Comparison of ENCODE assay signal across 8 cellular contexts in the genomic region with DNA sequence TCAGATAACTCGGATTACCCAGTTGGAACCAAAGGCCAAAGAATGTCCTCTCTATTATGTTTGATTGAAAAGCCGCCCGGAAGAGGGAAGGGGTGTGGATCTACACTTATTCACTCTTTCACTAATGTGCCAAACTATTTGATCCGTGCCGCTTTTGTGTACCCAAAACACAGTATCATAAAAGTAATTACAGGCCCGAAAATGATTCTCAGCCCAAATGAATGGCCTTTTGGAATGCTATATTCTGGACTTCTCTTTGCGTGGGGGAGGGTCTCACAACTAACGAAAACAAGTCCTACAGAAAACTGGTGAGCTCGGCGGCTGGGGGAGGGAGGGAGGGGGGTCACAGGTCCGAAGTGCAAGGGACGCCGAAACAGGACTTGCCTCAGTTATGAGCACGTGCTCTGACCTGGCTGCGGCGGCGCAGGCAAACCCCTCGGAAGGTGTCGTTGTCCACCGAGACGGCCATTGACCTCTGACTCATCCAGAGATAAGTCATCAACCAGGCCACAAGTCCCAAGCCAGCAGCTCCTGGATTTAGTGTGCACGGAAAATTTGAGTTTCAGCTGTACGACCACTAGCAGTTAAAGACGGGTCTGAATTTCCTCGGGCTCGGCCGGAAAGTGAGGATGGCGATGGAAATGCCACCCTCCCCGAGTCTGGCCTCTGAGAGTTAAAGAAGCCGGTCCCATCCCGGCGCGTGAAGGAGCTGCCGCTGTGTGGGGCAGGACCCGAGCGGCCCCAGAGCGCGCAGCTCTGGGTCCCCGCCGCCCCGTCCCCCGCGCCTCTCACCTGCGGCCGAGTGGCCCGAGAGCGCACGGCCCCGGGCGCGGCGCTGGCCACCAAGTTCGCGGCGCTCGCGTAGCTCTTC. TPM values are rescaled to one million over a fixed set of nuclear protein-coding genes. Genes with fewer than 3 reads are reported as not detected.
A peak's percentile ranks its signal among the peaks of the same experiment; 100 is the strongest.
DNase-seq lines count a peak whose midpoint lies in the region; ATAC-seq and TF ChIP-seq lines count a peak whose summit lies in the region.

No MANE protein-coding gene starts in this region.

- DNase-seq in activated CD4-positive, alpha-beta T cell treated with anti-CD3 and anti-CD28 coated beads, Interleukin-2, amount 10 ng/mL, durations not matched to agents 7 days and 5 days: no peak
- no peak for DNase-seq in activated CD4-positive, alpha-beta T cell treated with anti-CD3 and anti-CD28 coated beads, Interleukin-2, amount 50 U/mL, for 1 hour
- DNase-seq in SJSA1 (ENCODE audit: low read depth in 1 of 2, low spot score in 2 of 2) (peak; percentile 38 to 53), endodermal cell (peak; percentile 90), lung (ENCODE audit: low spot score) (peak; percentile 47), OCI-LY7 (ENCODE audit: low spot score) (no peak)

- no peaks in the 10 kb centered on the region for H3K9me2 ChIP-seq in OCI-LY7 (ENCODE audit: insufficient read depth, low read length)

- ATAC-seq in lung (ENCODE audit: insufficient read depth, low FRiP score) (peak; percentile 66), GM19467 (IDR thresholded peaks at IDR 0.05; ENCODE audit: unreplicated experiment) (no peak)

- H3K9ac ChIP-seq in endodermal cell (ENCODE audit: extremely low read depth, low read length, poor library complexity, severe bottlenecking) (peak overlapping the region; percentile 81), subcutaneous abdominal adipose tissue (ENCODE audit: low read length in 5 of 5) (peak overlapping the region; percentile 29 to 71 (median 46))

- no peaks in the 10 kb centered on the region for H3K9me3 Mint-ChIP-seq in activated CD4-positive, alpha-beta T cell treated with anti-CD3 and anti-CD28 coated beads, Interleukin-2, amount 10 ng/mL, durations not matched to agents 7 days and 5 days
- H3K9me3 Mint-ChIP-seq in endodermal cell: no peaks in the 10 kb centered on the region

- peaks cover 11% of the 10 kb centered on the region for H3K4me1 Mint-ChIP-seq in activated CD4-positive, alpha-beta T cell treated with anti-CD3 and anti-CD28 coated beads, Interleukin-2, amount 10 ng/mL, durations not matched to agents 7 days and 5 days
- peaks cover 34% of the 10 kb centered on the region for H3K4me1 Mint-ChIP-seq in endodermal cell

- H3K4me1 ChIP-seq in SJSA1 (replicated peaks): peaks cover 11% of the 10 kb centered on the region
- no peaks in the 10 kb centered on the region for H3K4me1 ChIP-seq in endodermal cell (ENCODE audit: control insufficient read depth, insufficient read depth, low read length)
- peaks cover 0 to 8% of the 10 kb centered on the region in 2 donors for H3K4me1 ChIP-seq in lung (ENCODE audit: control insufficient read depth in 2 of 2, insufficient read depth in 2 of 2, low read length in 2 of 2)
- H3K4me1 ChIP-seq in subcutaneous abdominal adipose tissue (ENCODE audit: control insufficient read depth in 5 of 5, insufficient read depth in 5 of 5, low read length in 5 of 5): peaks cover 3 to 29% (median 24%) of the 10 kb centered on the region in 5 donors
- H3K4me1 ChIP-seq in OCI-LY7 (ENCODE audit: insufficient read depth, low read length, poor library complexity, severe bottlenecking): no peaks in the 10 kb centered on the region

- no peak overlapping the region for H2AFZ ChIP-seq in OCI-LY7 (ENCODE audit: low read length)

- H3K27ac ChIP-seq in SJSA1: peak overlapping the region; percentile 39
- peak overlapping the region; percentile 81 for H3K27ac ChIP-seq in endodermal cell (ENCODE audit: low read depth, low read length)
- peak overlapping the region; percentile 93 to 99 for H3K27ac ChIP-seq in lung (ENCODE audit: low read depth in 1 of 2, low read length in 1 of 2)
- H3K27ac ChIP-seq in subcutaneous abdominal adipose tissue (ENCODE audit: low read depth, low read length): peak overlapping the region; percentile 84
- no peak overlapping the region for H3K27ac ChIP-seq in OCI-LY7 (ENCODE audit: low read depth, low read length, poor library complexity, severe bottlenecking)

- TF ChIP-seq CTCF in endodermal cell (conservative IDR thresholded peaks at IDR 0.05) (no peak), lung (IDR thresholded peaks at IDR 0.05; ENCODE audit: control extremely low read depth, extremely low read depth) (no peak), OCI-LY7 (conservative IDR thresholded peaks at IDR 0.05; ENCODE audit: low read length) (no peak)

- POLR2A ChIA-PET in activated CD4-positive, alpha-beta T cell treated with anti-CD3 and anti-CD28 coated beads, Interleukin-2, amount 10 ng/mL, durations not matched to agents 7 days and 5 days (lab: Charles Lee): no interaction called here
- POLR2A ChIA-PET in OCI-LY7 (lab: Charles Lee): interaction anchor here (0.9 kb wide), 1 partner anchor 173 kb away, joined by 5 read pairs; no protein-coding TSS in a partner anchor

- WGBS in endodermal cell (ENCODE audit: insufficient coverage in 1 of 2, insufficient read length in 1 of 2), 2 experiments: 0% methylated on average over 12 to 57 of the region's 57 CpGs
- WGBS in lung, 2 donors: 6 to 7% methylated on average over 53 to 57 of the region's 57 CpGs

- H3K4me3 Mint-ChIP-seq in activated CD4-positive, alpha-beta T cell treated with anti-CD3 and anti-CD28 coated beads, Interleukin-2, amount 10 ng/mL, durations not matched to agents 7 days and 5 days: peak overlapping the region; percentile 28
- H3K4me3 Mint-ChIP-seq in endodermal cell: peak overlapping the region; percentile 67

- H3K27me3 ChIP-seq in SJSA1 (replicated peaks) (peaks cover 4% of the 10 kb centered on the region; the same call in 1 of the 2 replicates), endodermal cell (ENCODE audit: control insufficient read depth, insufficient read depth, low read length, poor library complexity, severe bottlenecking) (no peaks in the 10 kb centered on the region), lung (ENCODE audit: control insufficient read depth, insufficient read depth) (no peaks in the 10 kb centered on the region), subcutaneous abdominal adipose tissue (ENCODE audit: control insufficient read depth in 5 of 5, insufficient read depth in 4 of 5, low read length in 5 of 5) (no peaks in the 10 kb centered on the region)

- H4K20me1 ChIP-seq in OCI-LY7 (ENCODE audit: insufficient read depth, low read length): no peaks in the 10 kb centered on the region

- CTCF ChIA-PET in activated CD4-positive, alpha-beta T cell treated with anti-CD3 and anti-CD28 coated beads, Interleukin-2, amount 10 ng/mL, durations not matched to agents 7 days and 5 days (lab: Charles Lee): no interaction called here
- CTCF ChIA-PET in OCI-LY7 (lab: Charles Lee; ENCODE audit: unreplicated experiment): no interaction called here

- intact Hi-C loops in OCI-LY7 (cut with micrococcal nuclease; ENCODE audit: unreplicated experiment): no loop called here

- H3K36me3 ChIP-seq in SJSA1: 0 out of 2 replicates have a peak, but pooled peaks cover 2% of the 10 kb centered on the region
- H3K36me3 ChIP-seq in endodermal cell (ENCODE audit: control insufficient read depth, insufficient read depth, low read length): no peaks in the 10 kb centered on the region
- no peaks in the 10 kb centered on the region for H3K36me3 ChIP-seq in lung (ENCODE audit: control insufficient read depth in 2 of 2, insufficient read depth in 2 of 2, low read length in 2 of 2)
- H3K36me3 ChIP-seq in subcutaneous abdominal adipose tissue (ENCODE audit: control insufficient read depth in 5 of 5, insufficient read depth in 5 of 5, low read length in 5 of 5): no peaks in the 10 kb centered on the region
- H3K36me3 ChIP-seq in OCI-LY7 (ENCODE audit: insufficient read depth, low read length): no peaks in the 10 kb centered on the region

- peaks cover 62% of the 10 kb centered on the region for H3K27me3 Mint-ChIP-seq in activated CD4-positive, alpha-beta T cell treated with anti-CD3 and anti-CD28 coated beads, Interleukin-2, amount 10 ng/mL, durations not matched to agents 7 days and 5 days
- H3K27me3 Mint-ChIP-seq in endodermal cell (ENCODE audit: insufficient read depth): peaks cover 4% of the 10 kb centered on the region

- H3K27ac Mint-ChIP-seq in activated CD4-positive, alpha-beta T cell treated with anti-CD3 and anti-CD28 coated beads, Interleukin-2, amount 10 ng/mL, durations not matched to agents 7 days and 5 days: no peak overlapping the region
- H3K27ac Mint-ChIP-seq in endodermal cell: peak overlapping the region; percentile 99

- no peaks in the 10 kb centered on the region for H3K36me3 Mint-ChIP-seq in activated CD4-positive, alpha-beta T cell treated with anti-CD3 and anti-CD28 coated beads, Interleukin-2, amount 10 ng/mL, durations not matched to agents 7 days and 5 days (ENCODE audit: low read depth)
- H3K36me3 Mint-ChIP-seq in endodermal cell (ENCODE audit: low read depth): peaks cover 2% of the 10 kb centered on the region

- no peak overlapping the region for H3K4me2 ChIP-seq in OCI-LY7 (ENCODE audit: low read length)

- H3K9me3 ChIP-seq in SJSA1 (replicated peaks): peaks cover 7% of the 10 kb centered on the region; the same call in 1 of the 2 replicates
- H3K9me3 ChIP-seq in endodermal cell (ENCODE audit: control insufficient read depth, low read length): no peaks in the 10 kb centered on the region
- no peaks in the 10 kb centered on the region for H3K9me3 ChIP-seq in lung (ENCODE audit: control insufficient read depth in 2 of 2, insufficient read depth in 1 of 2, low read length in 1 of 2)
- H3K9me3 ChIP-seq in subcutaneous abdominal adipose tissue (ENCODE audit: control insufficient read depth in 5 of 5, low read length in 5 of 5): no peaks in the 10 kb centered on the region
- H3K9me3 ChIP-seq in OCI-LY7 (ENCODE audit: low read length): no peaks in the 10 kb centered on the region

- peak overlapping the region; percentile 70 for H3K4me3 ChIP-seq in SJSA1
- peak overlapping the region; percentile 90 for H3K4me3 ChIP-seq in endodermal cell (ENCODE audit: low read length)
- H3K4me3 ChIP-seq in lung: peak overlapping the region; percentile 81
- peak overlapping the region; percentile 63 to 88 (median 75) for H3K4me3 ChIP-seq in subcutaneous abdominal adipose tissue (ENCODE audit: low read depth in 1 of 5, low read length in 5 of 5)
- H3K4me3 ChIP-seq in OCI-LY7 (ENCODE audit: low read depth, low read length, poor library complexity, severe bottlenecking): no peak overlapping the region

- H3K79me2 ChIP-seq in OCI-LY7 (ENCODE audit: insufficient read depth, low read depth, low read length): no peaks in the 10 kb centered on the region

- no TSS peak for BruUV-seq in OCI-LY7 (replicated peaks; lab: Mats Ljungman, UMichigan)

RNA-seq across cellular contexts. Expression of gene SH3D19, which starts 0.7 kb away (rescaled TPM):
- total RNA-seq in activated CD4-positive, alpha-beta T cell treated with anti-CD3 and anti-CD28 coated beads, Interleukin-2, amount 10 ng/mL, durations not matched to agents 7 days and 5 days: not detected
- 5.1 and 6.9 TPM in 2 replicates for total RNA-seq in SJSA1 (2014; rRNA removed; shearing (Covaris generic))
- total RNA-seq in endodermal cell (10 to 100 TPM; 48.8 to 55.6 TPM), lung (10 to 100 TPM; 55.7 to 69.2 TPM), OCI-LY7 (2022) (not detected in 2 replicates)
- polyA plus RNA-seq in endodermal cell (2013, experiment 1 of 2): 22.1 TPM
- polyA plus RNA-seq in endodermal cell (2013, experiment 2 of 2): 22.5 TPM
- 10 to 100 TPM; 22.1 to 45.8 TPM for polyA plus RNA-seq in lung
- total RNA-seq in OCI-LY7 (2014; rRNA removed; shearing (Covaris generic)): not detected in 2 replicates

RNA-seq across cellular contexts. Expression of gene PRSS48, which starts 47.7 kb away (rescaled TPM):
- total RNA-seq in activated CD4-positive, alpha-beta T cell treated with anti-CD3 and anti-CD28 coated beads, Interleukin-2, amount 10 ng/mL, durations not matched to agents 7 days and 5 days: not detected
- not detected in 2 replicates for total RNA-seq in SJSA1 (2014; rRNA removed; shearing (Covaris generic))
- total RNA-seq in endodermal cell (not detected), lung (not detected), OCI-LY7 (2022) (not detected in 2 replicates)
- polyA plus RNA-seq in endodermal cell (2013, experiment 1 of 2): not detected
- polyA plus RNA-seq in endodermal cell (2013, experiment 2 of 2): not detected
- polyA plus RNA-seq in lung: not detected
- not detected in 2 replicates for total RNA-seq in OCI-LY7 (2014; rRNA removed; shearing (Covaris generic))

Comparison
In these comparisons a context has a peak if more than half of its experiments do, and no peak if none do; other contexts are left out.
1. DNase-seq: peak in SJSA1 (2 of 2), endodermal cell (single experiment) and lung (single experiment); none in activated CD4-positive, alpha-beta T cell treated with anti-CD3 and anti-CD28 coated beads, Interleukin-2, amount 10 ng/mL, durations not matched to agents 7 days and 5 days (single experiment), activated CD4-positive, alpha-beta T cell treated with anti-CD3 and anti-CD28 coated beads, Interleukin-2, amount 50 U/mL, for 1 hour (single experiment) and OCI-LY7 (single experiment).